8 cellular contexts compared by ENCODE assay signal in the genomic region with DNA sequence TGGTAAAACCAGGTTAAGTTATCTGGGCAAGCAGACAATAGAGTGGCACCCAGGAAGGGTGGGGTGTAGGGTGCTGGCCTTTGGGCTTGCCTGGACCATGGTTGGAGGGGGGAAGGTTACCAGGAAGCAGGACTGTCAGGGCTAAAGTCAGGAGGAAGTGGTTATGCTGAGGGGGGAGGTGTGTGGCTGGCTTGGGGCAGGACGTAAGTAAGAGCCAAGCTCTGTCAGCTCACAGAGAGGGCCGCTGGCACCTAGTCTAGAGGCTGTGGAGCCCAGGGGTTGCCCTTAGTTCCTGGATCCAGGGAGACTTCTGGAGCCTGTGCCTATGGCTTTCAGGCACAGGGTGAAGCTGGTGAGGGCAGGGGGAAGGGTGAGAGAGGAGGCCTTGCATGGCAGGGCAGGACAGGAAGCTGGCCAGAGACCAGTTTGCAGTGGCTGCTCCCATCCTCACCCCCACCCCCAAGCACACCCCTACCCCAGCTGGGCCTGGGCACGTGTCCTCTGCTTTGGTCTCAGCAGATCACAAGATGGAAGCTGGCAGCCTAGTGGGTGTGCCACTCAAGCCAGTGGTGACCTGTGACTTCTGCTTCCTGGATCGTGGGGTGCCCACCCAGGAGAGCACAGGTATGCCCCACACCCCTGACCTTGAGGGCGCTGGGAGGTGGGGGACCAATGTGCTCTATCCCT. TPM values are rescaled to one million over a fixed set of nuclear protein-coding genes. Genes with fewer than 3 reads are reported as not detected.
DNase-seq lines count a peak whose midpoint lies in the region; ATAC-seq, FAIRE-seq and TF ChIP-seq lines count a peak whose summit lies in the region.

No MANE protein-coding gene starts in this region.

- H3K9me3 ChIP-seq in right lobe of liver: no peaks in the 10 kb centered on the region

- ATAC-seq in GM21737 (IDR thresholded peaks at IDR 0.05; ENCODE audit: unreplicated experiment): peak; percentile 65
- peak in 3 of 4 donors; percentile 30 to 46 (median 35) for ATAC-seq in right lobe of liver

- FAIRE-seq in GM12891 (lab: Jason Lieb, UNC): peak; percentile 66

- no peaks in the 10 kb centered on the region for H3K36me3 ChIP-seq in right lobe of liver

- no peaks in the 10 kb centered on the region for H3K27me3 ChIP-seq in right lobe of liver

- WGBS in right lobe of liver (ENCODE audit: insufficient coverage, low coverage, low lambda C conversion rate, missing lambda C conversion rate): 24% methylated on average over 3 of the region's 5 CpGs

- intact Hi-C loops in right lobe of liver (cut with DNase I): no loop called here

- no peak overlapping the region for H3K4me3 ChIP-seq in right lobe of liver

- H3K4me1 ChIP-seq in right lobe of liver: no peaks in the 10 kb centered on the region

- H3K27ac ChIP-seq in right lobe of liver: no peak overlapping the region

- no peak for DNase-seq in GM12891 (ENCODE audit: insufficient read length, low spot score)
- DNase-seq in RPMI8226: peak; percentile 26
- DNase-seq in right lobe of liver: no peak
- no peak for DNase-seq in NCI-H1417 (lab: John Stamatoyannopoulos, UW)
- DNase-seq in erythroblast (lab: John Stamatoyannopoulos, UW): no peak
- no peak for DNase-seq in stimulated activated CD4-positive, alpha-beta T cell treated with anti-CD3 and anti-CD28 coated beads, Interleukin-15, amount 100 ng/mL, for 24 hours
- DNase-seq in NCI-H2196 treated with DMSO at 0.1 percent for 48 hours (lab: John Stamatoyannopoulos, UW; ENCODE audit: unreplicated experiment): no peak

- TF ChIP-seq CTCF in right lobe of liver (IDR thresholded peaks at IDR 0.05): no peak

- TF ChIP-seq POLR2A in GM12891 (IDR thresholded peaks at IDR 0.05; ENCODE audit: low read depth, low read length) (no peak), right lobe of liver (IDR thresholded peaks at IDR 0.05) (no peak), erythroblast (IDR thresholded peaks at IDR 0.05; ENCODE audit: low read length) (no peak)

TF ChIP-seq in GM12891, 5 proteins besides CTCF, POLR2A, EP300 and RAD21:
- TF ChIP-seq PAX5 (IDR thresholded peaks at IDR 0.05; ENCODE audit: insufficient read depth, low read length, severe bottlenecking) (no peak), SPI1 (IDR thresholded peaks at IDR 0.05; ENCODE audit: low read depth, low read length) (peak; percentile 25; the same call in 1 of the 2 replicates)
TF ChIP-seq in GM12891: peak in this region for 1.

RNA-seq across cellular contexts. Expression of a gene that starts 20.5 kb away (rescaled TPM):
- 21.6 TPM for polyA plus RNA-seq in GM12891 (2012; ENCODE audit: low read depth, missing spikeins)
- 10 to 100 TPM in 1 of 6 experiments, 1 to 10 TPM in 5; 6.3 to 10.0 (median 6.6) TPM for total RNA-seq in right lobe of liver

RNA-seq across cellular contexts. Expression of a gene that starts 38.5 kb away (rescaled TPM):
- polyA plus RNA-seq in GM12891 (2012; ENCODE audit: low read depth, missing spikeins): 16.8 TPM
- total RNA-seq in right lobe of liver: 10 to 100 TPM; 13.1 to 24.8 (median 19.6) TPM

RNA-seq across cellular contexts. Expression of a gene that starts 38.7 kb away (rescaled TPM):
- polyA plus RNA-seq in GM12891 (2012; ENCODE audit: low read depth, missing spikeins): 6.1 TPM
- total RNA-seq in right lobe of liver: 10 to 100 TPM in 5 of 6 experiments, 1 to 10 TPM in 1; 9.8 to 21.7 (median 14.6) TPM
